8 cellular contexts compared by ENCODE assay signal in the genomic region with DNA sequence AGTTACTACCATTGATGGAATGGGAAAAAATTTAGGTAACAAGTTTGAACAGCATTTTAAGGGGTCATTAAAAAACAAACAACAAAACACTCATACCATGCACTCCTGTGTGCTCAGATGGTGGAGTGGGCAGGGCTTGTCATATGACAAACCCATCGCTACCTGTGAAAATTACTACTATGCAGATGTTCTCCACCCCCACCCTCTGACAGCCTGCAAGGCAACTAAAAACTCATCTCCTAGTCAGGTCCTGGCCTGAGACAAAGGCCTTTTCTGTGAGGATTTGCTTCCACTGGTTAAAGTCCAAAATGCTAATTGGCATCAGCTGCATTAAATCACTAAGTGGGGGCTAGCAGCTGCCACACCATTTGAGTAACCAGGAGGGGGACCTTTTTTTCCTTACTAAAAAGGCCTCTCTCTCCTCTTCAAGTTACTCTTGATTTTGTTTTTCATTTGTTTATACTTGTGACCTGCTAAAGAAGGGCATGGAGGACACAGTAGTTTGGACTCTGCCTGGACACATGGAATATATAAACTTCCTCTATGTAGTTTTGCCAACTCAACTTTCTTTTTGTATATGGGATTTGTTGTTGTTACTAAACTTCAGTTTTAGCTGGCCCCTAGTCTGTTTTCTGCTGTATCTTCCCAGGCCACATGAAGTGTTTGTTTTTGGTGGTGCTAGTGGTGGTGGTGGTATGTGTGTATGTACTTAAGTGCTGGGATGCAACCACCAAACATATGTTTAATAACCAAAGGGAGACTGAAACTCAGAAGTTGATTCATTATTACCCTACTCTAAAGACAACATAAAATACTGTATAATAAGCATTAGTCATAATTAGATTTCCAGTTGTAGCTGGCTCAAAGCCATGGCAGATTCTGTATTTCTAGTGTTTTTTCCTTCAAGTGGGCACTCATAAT.
DNase-seq lines count a peak whose midpoint lies in the region; ATAC-seq and TF ChIP-seq lines count a peak whose summit lies in the region.

No MANE protein-coding gene starts in this region.

- H3K9ac ChIP-seq in SK-N-SH, result no peak overlapping the region

- peaks cover 38 to 56% of the 10 kb centered on the region in 2 experiments for H3K4me1 ChIP-seq in SK-N-SH (ENCODE audit: control insufficient read depth in 1 of 2, insufficient read depth in 2 of 2, low read depth in 1 of 2, low read length in 1 of 2)

- TF ChIP-seq RAD21 in SK-N-SH (IDR thresholded peaks at IDR 0.05; ENCODE audit: low read length), result no peak

- H3F3A ChIP-seq in SK-N-SH (replicated peaks; ENCODE audit: insufficient read depth), result peaks cover 21% of the 10 kb centered on the region

- peaks cover 100% of the 10 kb centered on the region for H3K79me2 ChIP-seq in SK-N-SH (ENCODE audit: insufficient read depth)

- CTCF ChIA-PET in SK-N-SH (lab: Yijun Ruan, JAX), result interaction anchor here (0.6 to 3.7 kb wide), 2 partner anchors 9 to 12 kb away, joined by 3 to 18 read pairs; no protein-coding TSS in a partner anchor

- H3K27me3 ChIP-seq in SK-N-SH (ENCODE audit: insufficient read depth), result no peaks in the 10 kb centered on the region

- peaks cover 0 to 7% of the 10 kb centered on the region in 2 experiments for H3K36me3 ChIP-seq in SK-N-SH (replicated peaks in 1 of 2; ENCODE audit: control insufficient read depth in 1 of 2, insufficient read depth in 2 of 2, low read length in 1 of 2)

- no peak overlapping the region for H3K4me3 ChIP-seq in SK-N-SH (ENCODE audit: low read depth in 2 of 2, low read length in 1 of 2)

- no peak overlapping the region for H2AFZ ChIP-seq in SK-N-SH (ENCODE audit: low read depth)

- POLR2A ChIA-PET in SK-N-SH (lab: Yijun Ruan, JAX), result no interaction called here

- 80% methylated on average over 1 of the region's 1 CpG for WGBS in SK-N-SH (ENCODE audit: low lambda C conversion rate)

- TF ChIP-seq EP300 in SK-N-SH (IDR thresholded peaks at IDR 0.05; ENCODE audit: borderline replicate concordance in 1 of 2, low read depth in 1 of 2, low read length in 1 of 2), result no peak

- peak overlapping the region; percentile 69 to 78 for H3K27ac ChIP-seq in SK-N-SH (ENCODE audit: low read depth in 2 of 2, low read length in 1 of 2)

- peak overlapping the region; percentile 72 for H3K4me2 ChIP-seq in SK-N-SH

- H3K9me2 ChIP-seq in SK-N-SH, result no peaks in the 10 kb centered on the region

- TF ChIP-seq CTCF in SK-N-SH (IDR thresholded peaks at IDR 0.05), result no peak

- no peaks in the 10 kb centered on the region for H3K9me3 ChIP-seq in SK-N-SH

- ATAC-seq in stimulated activated naive CD8-positive, alpha-beta T cell treated with anti-CD3 and anti-CD28 coated beads, Interleukin-15, Interleukin-2, amounts not matched to agents 100 U/mL and 50 U/mL, for 24 hours, result peak; percentile 33
- ATAC-seq in HG02938 (IDR thresholded peaks at IDR 0.05; ENCODE audit: unreplicated experiment), result no peak

- H4K20me1 ChIP-seq in SK-N-SH (ENCODE audit: insufficient read depth), result peaks cover 100% of the 10 kb centered on the region

- DNase-seq in NCI-H345 (lab: John Stamatoyannopoulos, UW), result peak; percentile 49
- no peak for DNase-seq in NCI-H345 treated with DMSO at 0.1 percent for 48 hours (lab: John Stamatoyannopoulos, UW; ENCODE audit: unreplicated experiment)
- no peak for DNase-seq in SK-N-SH
- peak; percentile 97 for DNase-seq in globus pallidus (ENCODE audit: low spot score)
- DNase-seq in stimulated activated naive CD8-positive, alpha-beta T cell treated with anti-CD3 and anti-CD28 coated beads, Interleukin-15, Interleukin-2, amounts not matched to agents 100 U/mL and 50 U/mL, for 24 hours, result no peak
- no peak for DNase-seq in NOMO-1 (lab: John Stamatoyannopoulos, UW; ENCODE audit: unreplicated experiment in 2 of 2)
- no peak for DNase-seq in AG20443 (ENCODE audit: low spot score)

TF ChIP-seq in SK-N-SH, 30 proteins besides CTCF, POLR2A, EP300 and RAD21 (continues in another document):
- peak; percentile 17 for TF ChIP-seq JUND (IDR thresholded peaks at IDR 0.05)
- TF ChIP-seq YY1 (IDR thresholded peaks at IDR 0.05; ENCODE audit: low read depth), result no peak
- no peak for TF ChIP-seq EZH2phosphoT487 (IDR thresholded peaks at IDR 0.05; ENCODE audit: borderline replicate concordance, low read depth)
- TF ChIP-seq, protein P1, sequence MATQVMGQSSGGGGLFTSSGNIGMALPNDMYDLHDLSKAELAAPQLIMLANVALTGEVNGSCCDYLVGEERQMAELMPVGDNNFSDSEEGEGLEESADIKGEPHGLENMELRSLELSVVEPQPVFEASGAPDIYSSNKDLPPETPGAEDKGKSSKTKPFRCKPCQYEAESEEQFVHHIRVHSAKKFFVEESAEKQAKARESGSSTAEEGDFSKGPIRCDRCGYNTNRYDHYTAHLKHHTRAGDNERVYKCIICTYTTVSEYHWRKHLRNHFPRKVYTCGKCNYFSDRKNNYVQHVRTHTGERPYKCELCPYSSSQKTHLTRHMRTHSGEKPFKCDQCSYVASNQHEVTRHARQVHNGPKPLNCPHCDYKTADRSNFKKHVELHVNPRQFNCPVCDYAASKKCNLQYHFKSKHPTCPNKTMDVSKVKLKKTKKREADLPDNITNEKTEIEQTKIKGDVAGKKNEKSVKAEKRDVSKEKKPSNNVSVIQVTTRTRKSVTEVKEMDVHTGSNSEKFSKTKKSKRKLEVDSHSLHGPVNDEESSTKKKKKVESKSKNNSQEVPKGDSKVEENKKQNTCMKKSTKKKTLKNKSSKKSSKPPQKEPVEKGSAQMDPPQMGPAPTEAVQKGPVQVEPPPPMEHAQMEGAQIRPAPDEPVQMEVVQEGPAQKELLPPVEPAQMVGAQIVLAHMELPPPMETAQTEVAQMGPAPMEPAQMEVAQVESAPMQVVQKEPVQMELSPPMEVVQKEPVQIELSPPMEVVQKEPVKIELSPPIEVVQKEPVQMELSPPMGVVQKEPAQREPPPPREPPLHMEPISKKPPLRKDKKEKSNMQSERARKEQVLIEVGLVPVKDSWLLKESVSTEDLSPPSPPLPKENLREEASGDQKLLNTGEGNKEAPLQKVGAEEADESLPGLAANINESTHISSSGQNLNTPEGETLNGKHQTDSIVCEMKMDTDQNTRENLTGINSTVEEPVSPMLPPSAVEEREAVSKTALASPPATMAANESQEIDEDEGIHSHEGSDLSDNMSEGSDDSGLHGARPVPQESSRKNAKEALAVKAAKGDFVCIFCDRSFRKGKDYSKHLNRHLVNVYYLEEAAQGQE (IDR thresholded peaks at IDR 0.05; ENCODE audit: low read depth, low read length), result no peak
- TF ChIP-seq GATA2 (CRISPR knock-in tag; IDR thresholded peaks at IDR 0.05), result no peak
- no peak for TF ChIP-seq FOXM1 (IDR thresholded peaks at IDR 0.05; ENCODE audit: low read depth)
- TF ChIP-seq TCF12 (IDR thresholded peaks at IDR 0.05), result peak; percentile 14; the same call in 1 of the 2 replicates
- TF ChIP-seq, protein P2, sequence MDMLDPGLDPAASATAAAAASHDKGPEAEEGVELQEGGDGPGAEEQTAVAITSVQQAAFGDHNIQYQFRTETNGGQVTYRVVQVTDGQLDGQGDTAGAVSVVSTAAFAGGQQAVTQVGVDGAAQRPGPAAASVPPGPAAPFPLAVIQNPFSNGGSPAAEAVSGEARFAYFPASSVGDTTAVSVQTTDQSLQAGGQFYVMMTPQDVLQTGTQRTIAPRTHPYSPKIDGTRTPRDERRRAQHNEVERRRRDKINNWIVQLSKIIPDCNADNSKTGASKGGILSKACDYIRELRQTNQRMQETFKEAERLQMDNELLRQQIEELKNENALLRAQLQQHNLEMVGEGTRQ (IDR thresholded peaks at IDR 0.05; ENCODE audit: borderline replicate concordance, low read depth, low read length), result no peak
- no peak for TF ChIP-seq TEAD4 (IDR thresholded peaks at IDR 0.05; ENCODE audit: borderline replicate concordance, insufficient read depth)
- no peak for TF ChIP-seq SMC3 (IDR thresholded peaks at IDR 0.05; ENCODE audit: low read depth, low read length)
- no peak for TF ChIP-seq SIN3A (IDR thresholded peaks at IDR 0.05; ENCODE audit: borderline replicate concordance, low read depth, low read length)
- no peak for TF ChIP-seq GABPA (IDR thresholded peaks at IDR 0.05; ENCODE audit: low read depth)
- TF ChIP-seq RFX5 (IDR thresholded peaks at IDR 0.05; ENCODE audit: low read length), result no peak
- TF ChIP-seq, protein P3, sequence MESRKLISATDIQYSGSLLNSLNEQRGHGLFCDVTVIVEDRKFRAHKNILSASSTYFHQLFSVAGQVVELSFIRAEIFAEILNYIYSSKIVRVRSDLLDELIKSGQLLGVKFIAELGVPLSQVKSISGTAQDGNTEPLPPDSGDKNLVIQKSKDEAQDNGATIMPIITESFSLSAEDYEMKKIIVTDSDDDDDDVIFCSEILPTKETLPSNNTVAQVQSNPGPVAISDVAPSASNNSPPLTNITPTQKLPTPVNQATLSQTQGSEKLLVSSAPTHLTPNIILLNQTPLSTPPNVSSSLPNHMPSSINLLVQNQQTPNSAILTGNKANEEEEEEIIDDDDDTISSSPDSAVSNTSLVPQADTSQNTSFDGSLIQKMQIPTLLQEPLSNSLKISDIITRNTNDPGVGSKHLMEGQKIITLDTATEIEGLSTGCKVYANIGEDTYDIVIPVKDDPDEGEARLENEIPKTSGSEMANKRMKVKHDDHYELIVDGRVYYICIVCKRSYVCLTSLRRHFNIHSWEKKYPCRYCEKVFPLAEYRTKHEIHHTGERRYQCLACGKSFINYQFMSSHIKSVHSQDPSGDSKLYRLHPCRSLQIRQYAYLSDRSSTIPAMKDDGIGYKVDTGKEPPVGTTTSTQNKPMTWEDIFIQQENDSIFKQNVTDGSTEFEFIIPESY (IDR thresholded peaks at IDR 0.05; ENCODE audit: borderline replicate concordance, low read depth), result no peak
- no peak for TF ChIP-seq ELF1 (IDR thresholded peaks at IDR 0.05)
- TF ChIP-seq, protein P4, sequence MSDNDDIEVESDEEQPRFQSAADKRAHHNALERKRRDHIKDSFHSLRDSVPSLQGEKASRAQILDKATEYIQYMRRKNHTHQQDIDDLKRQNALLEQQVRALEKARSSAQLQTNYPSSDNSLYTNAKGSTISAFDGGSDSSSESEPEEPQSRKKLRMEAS (IDR thresholded peaks at IDR 0.05; ENCODE audit: low read depth), result no peak
- TF ChIP-seq NRF1 (IDR thresholded peaks at IDR 0.05; ENCODE audit: low read depth, low read length), result no peak
- TF ChIP-seq MXI1 (IDR thresholded peaks at IDR 0.05; ENCODE audit: low read depth, low read length), result no peak
- TF ChIP-seq NFIC (IDR thresholded peaks at IDR 0.05; ENCODE audit: borderline replicate concordance), result peak; percentile 58; the same call in 1 of the 2 replicates

Comparison
In these comparisons a context has a peak if more than half of its experiments do, and no peak if none do; other contexts are left out.
1. DNase-seq: peak in NCI-H345 (single experiment) and globus pallidus (single experiment); none in NCI-H345 treated with DMSO at 0.1 percent for 48 hours (single experiment), SK-N-SH (single experiment), stimulated activated naive CD8-positive, alpha-beta T cell treated with anti-CD3 and anti-CD28 coated beads, Interleukin-15, Interleukin-2, amounts not matched to agents 100 U/mL and 50 U/mL, for 24 hours (single experiment), NOMO-1 (0 of 2) and AG20443 (single experiment).